ENCODE assay signal across 27 cellular contexts in the genomic region with DNA sequence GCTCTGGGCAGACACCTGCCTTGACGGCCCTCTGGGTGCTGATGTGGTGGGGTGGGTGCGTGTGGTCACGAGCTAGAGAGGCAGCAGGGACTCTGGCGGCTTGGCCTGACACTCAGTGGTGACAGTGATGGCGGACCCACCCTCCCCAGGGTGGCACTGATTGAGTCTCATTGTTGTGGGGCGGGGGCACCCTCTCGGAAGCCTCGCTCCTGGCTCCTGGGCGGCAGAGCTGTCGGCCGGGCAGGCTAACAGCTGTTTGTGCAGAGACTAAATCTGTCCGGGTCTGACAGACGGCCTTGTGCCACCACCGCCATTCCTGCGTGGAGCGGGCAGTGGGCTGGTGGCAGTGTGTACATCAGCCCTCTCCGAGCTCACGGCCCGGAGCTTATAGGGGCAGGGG. TPM values are rescaled to one million over a fixed set of nuclear protein-coding genes. Genes with fewer than 3 reads are reported as not detected.
"Had no signal": no experiment of that assay in that cellular context is flagged by ENCODE, and none has a peak within 500 bp of the region (broad histone marks: within the 10 kb centered on the region; RNA-seq: fewer than 3 reads in every experiment).

No MANE protein-coding gene starts in this region.

- FAIRE-seq: keratinocyte, small intestine, urothelium cell line had no signal

- ATAC-seq: natural killer cell; right cardiac atrium; stimulated activated effector memory CD8-positive, alpha-beta T cell treated with anti-CD3 and anti-CD28 coated beads, Interleukin-12 subunit alpha, Interleukin-12 subunit beta, amount 100 ng/mL, for 72 hours; stimulated activated naive CD8-positive, alpha-beta T cell treated with anti-CD3 and anti-CD28 coated beads, Interleukin-15, amount 100 ng/mL, for 72 hours; upper lobe of right lung had no signal

- DNase-seq: hippocampal formation; kidney glomerular epithelial cell; left ventricle myocardium inferior; mesendoderm; naive B cell; natural killer cell; nephron progenitor cell; ovary; retina; right cardiac atrium; sigmoid colon; small intestine; spleen; stimulated activated CD4-positive, alpha-beta T cell treated with anti-CD3 and anti-CD28 coated beads, Interleukin-4, amount 100 ng/mL, for 24 hours; stimulated activated naive CD4-positive, alpha-beta T cell; stimulated activated naive CD8-positive, alpha-beta T cell treated with anti-CD3 and anti-CD28 coated beads, Interleukin-15, amount 100 ng/mL, for 72 hours; tibial artery; trophoblast cell; upper lobe of right lung had no signal

- H3K4me3 ChIP-seq: left ventricle myocardium inferior, lung, neural progenitor cell, ovary, sigmoid colon, spleen, thoracic aorta, tibial artery, upper lobe of right lung had no signal

- H3K9ac ChIP-seq: neural progenitor cell had no signal

- H3K27ac ChIP-seq: left ventricle myocardium inferior, neural progenitor cell, ovary, sigmoid colon, spleen, thoracic aorta, tibial artery, upper lobe of right lung had no signal

- H3K4me1 ChIP-seq: spleen, tibial artery, upper lobe of right lung had no signal

- H3K4me2 ChIP-seq: neural progenitor cell had no signal

- H3K27me3 ChIP-seq: ovary, sigmoid colon, spleen, tibial artery, upper lobe of right lung had no signal

- H2AFZ ChIP-seq: neural progenitor cell had no signal

- H3K9me3 ChIP-seq: left ventricle myocardium inferior, ovary, sigmoid colon, spleen, thoracic aorta, tibial artery, upper lobe of right lung had no signal

- H3K36me3 ChIP-seq: left ventricle myocardium inferior, neural progenitor cell, ovary, sigmoid colon, spleen, thoracic aorta, tibial artery, upper lobe of right lung had no signal

RNA-seq across cellular contexts. Expression of gene FLRT1, which starts 15.6 kb away (rescaled TPM):
- total RNA-seq: mononuclear cell, natural killer cell, omental fat pad, upper lobe of right lung had no signal
- polyA plus RNA-seq: keratinocyte had no signal
